13 cellular contexts compared by ENCODE assay signal in the genomic region with DNA sequence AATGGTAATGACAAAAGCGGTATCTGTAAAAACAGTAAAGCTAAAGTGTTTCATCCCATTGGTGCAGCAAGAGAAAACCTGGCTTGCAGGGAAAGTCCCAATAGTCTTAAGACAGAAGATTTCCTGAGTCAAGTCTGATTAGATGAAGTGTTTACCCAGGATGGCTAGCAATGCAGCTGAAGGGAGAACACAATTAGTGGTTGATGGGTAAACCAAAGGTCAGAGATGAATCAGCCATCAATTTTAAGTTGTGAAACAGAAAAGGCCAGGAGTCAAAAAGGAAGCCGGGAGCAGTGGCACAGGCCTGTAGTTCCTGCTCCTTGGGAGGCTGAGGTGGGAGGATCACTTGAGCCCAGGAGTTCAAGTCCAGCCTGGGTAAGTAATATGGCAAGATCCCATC. TPM values are rescaled to one million over a fixed set of nuclear protein-coding genes. Genes with fewer than 3 reads are reported as not detected.
DNase-seq lines count a peak whose midpoint lies in the region; ATAC-seq, FAIRE-seq and TF ChIP-seq lines count a peak whose summit lies in the region.
"Had no signal": no experiment of that assay in that cellular context is flagged by ENCODE, and none has a peak within 500 bp of the region (broad histone marks: within the 10 kb centered on the region; RNA-seq: fewer than 3 reads in every experiment).

No MANE protein-coding gene starts in this region.

- peaks cover 29% of the 10 kb centered on the region for H3K4me1 Mint-ChIP-seq in HFFc6 (ENCODE audit: low read depth)
- H3K4me1 Mint-ChIP-seq in activated T-helper 17 cell treated with anti-CD3 and anti-CD28 coated beads, Interleukin-2, amount 50 U/mL, for 72 hours: peaks cover 4% of the 10 kb centered on the region
- peaks cover 0 to 1% (median 0%) of the 10 kb centered on the region in 4 donors for H3K4me1 Mint-ChIP-seq in naive thymus-derived CD8-positive, alpha-beta T cell

- peak overlapping the region; percentile 85 for H3K27ac Mint-ChIP-seq in HFFc6
- H3K27ac Mint-ChIP-seq in activated T-helper 17 cell treated with anti-CD3 and anti-CD28 coated beads, Interleukin-2, amount 50 U/mL, for 72 hours: peak overlapping the region; percentile 36
- H3K27ac Mint-ChIP-seq in naive thymus-derived CD8-positive, alpha-beta T cell: peak overlapping the region in 1 of 10 donors; percentile 40

- peak overlapping the region; percentile 15 for H3K4me3 Mint-ChIP-seq in HFFc6
- no peak overlapping the region for H3K4me3 Mint-ChIP-seq in activated T-helper 17 cell treated with anti-CD3 and anti-CD28 coated beads, Interleukin-2, amount 50 U/mL, for 72 hours
- H3K4me3 Mint-ChIP-seq in naive thymus-derived CD8-positive, alpha-beta T cell: no peak overlapping the region

- DNase-seq in AG09319 (ENCODE audit: extremely low read depth, low read depth): peak; percentile 44
- DNase-seq in HFFc6: peak; percentile 86
- DNase-seq in iris pigment epithelial cell (ENCODE audit: low read depth): peak; percentile 96
- no peak for DNase-seq in naive thymus-derived CD8-positive, alpha-beta T cell
- DNase-seq in sciatic nerve (ENCODE audit: low spot score): no peak
- DNase-seq in urothelium cell line (ENCODE audit: low spot score): no peak
- DNase-seq: activated T-cell treated with anti-CD3 and anti-CD28 coated beads, Interleukin-2, amount 50 U/mL, for 1 hour; left ventricle myocardium inferior; NCI-H524; T-helper 1 cell had no signal

- POLR2A ChIA-PET in naive thymus-derived CD8-positive, alpha-beta T cell (lab: Charles Lee): no interaction called here

- H3K36me3 Mint-ChIP-seq in HFFc6 (ENCODE audit: low read depth): peaks cover 70% of the 10 kb centered on the region
- H3K36me3 Mint-ChIP-seq in activated T-helper 17 cell treated with anti-CD3 and anti-CD28 coated beads, Interleukin-2, amount 50 U/mL, for 72 hours (ENCODE audit: low read depth): peaks cover 99% of the 10 kb centered on the region
- peaks cover 19 to 91% (median 68%) of the 10 kb centered on the region in 3 donors for H3K36me3 Mint-ChIP-seq in naive thymus-derived CD8-positive, alpha-beta T cell

- no peak for TF ChIP-seq CTCF in AG09319 (IDR thresholded peaks at IDR 0.05; ENCODE audit: low read depth, low read length)
- no peak for TF ChIP-seq CTCF in HFFc6 (IDR thresholded peaks at IDR 0.05)

- no peak for FAIRE-seq in urothelium cell line (lab: Jason Lieb, UNC)

- intact Hi-C loops in sciatic nerve (cut with DNase I): no loop called here

- peak; percentile 76 for ATAC-seq in activated T-helper 17 cell treated with anti-CD3 and anti-CD28 coated beads, Interleukin-2, amount 50 U/mL, for 72 hours (replicated peaks)
- no peak for ATAC-seq in naive thymus-derived CD8-positive, alpha-beta T cell
- ATAC-seq in sciatic nerve (no peak), HG03135 (IDR thresholded peaks at IDR 0.05; ENCODE audit: unreplicated experiment) (no peak)
- ATAC-seq: HCT116 had no signal

- no peaks in the 10 kb centered on the region for H3K27me3 Mint-ChIP-seq in HFFc6 (ENCODE audit: insufficient read depth)
- no peaks in the 10 kb centered on the region for H3K27me3 Mint-ChIP-seq in activated T-helper 17 cell treated with anti-CD3 and anti-CD28 coated beads, Interleukin-2, amount 50 U/mL, for 72 hours
- no peaks in the 10 kb centered on the region for H3K27me3 Mint-ChIP-seq in naive thymus-derived CD8-positive, alpha-beta T cell

- H3K9me3 Mint-ChIP-seq in HFFc6: no peaks in the 10 kb centered on the region
- H3K9me3 Mint-ChIP-seq in activated T-helper 17 cell treated with anti-CD3 and anti-CD28 coated beads, Interleukin-2, amount 50 U/mL, for 72 hours: no peaks in the 10 kb centered on the region
- peaks cover 0 to 7% (median 4%) of the 10 kb centered on the region in 9 donors for H3K9me3 Mint-ChIP-seq in naive thymus-derived CD8-positive, alpha-beta T cell

RNA-seq across cellular contexts. Expression of a gene that starts 52.6 kb away (rescaled TPM):
- total RNA-seq in HFFc6 (2021; fragmentation: NEBNext Ultra II Directional; extraction: Animal tissue kit (Norgen Biotek cat#: 25700)): 100 to 1,000 TPM; 199 to 255 (median 241) TPM
- 10 to 100 TPM; 48.3 to 50.9 TPM for total RNA-seq in activated T-helper 17 cell treated with anti-CD3 and anti-CD28 coated beads, Interleukin-2, amount 50 U/mL, for 72 hours
- total RNA-seq in naive thymus-derived CD8-positive, alpha-beta T cell: 10 to 100 TPM; 51.2 to 53.7 TPM
- 10 to 100 TPM; 21.0 to 28.5 (median 23.6) TPM for polyA plus RNA-seq in naive thymus-derived CD8-positive, alpha-beta T cell
- 99.7 TPM for total RNA-seq in sciatic nerve

Comparison
In these comparisons a context has a peak if more than half of its experiments do, and no peak if none do; other contexts are left out.
1. DNase-seq: peak in AG09319 (single experiment), HFFc6 (single experiment) and iris pigment epithelial cell (single experiment); none in naive thymus-derived CD8-positive, alpha-beta T cell (0 of 10), sciatic nerve (single experiment) and urothelium cell line (single experiment).